Comparison of ENCODE assay signal across 10 cellular contexts in the genomic region with DNA sequence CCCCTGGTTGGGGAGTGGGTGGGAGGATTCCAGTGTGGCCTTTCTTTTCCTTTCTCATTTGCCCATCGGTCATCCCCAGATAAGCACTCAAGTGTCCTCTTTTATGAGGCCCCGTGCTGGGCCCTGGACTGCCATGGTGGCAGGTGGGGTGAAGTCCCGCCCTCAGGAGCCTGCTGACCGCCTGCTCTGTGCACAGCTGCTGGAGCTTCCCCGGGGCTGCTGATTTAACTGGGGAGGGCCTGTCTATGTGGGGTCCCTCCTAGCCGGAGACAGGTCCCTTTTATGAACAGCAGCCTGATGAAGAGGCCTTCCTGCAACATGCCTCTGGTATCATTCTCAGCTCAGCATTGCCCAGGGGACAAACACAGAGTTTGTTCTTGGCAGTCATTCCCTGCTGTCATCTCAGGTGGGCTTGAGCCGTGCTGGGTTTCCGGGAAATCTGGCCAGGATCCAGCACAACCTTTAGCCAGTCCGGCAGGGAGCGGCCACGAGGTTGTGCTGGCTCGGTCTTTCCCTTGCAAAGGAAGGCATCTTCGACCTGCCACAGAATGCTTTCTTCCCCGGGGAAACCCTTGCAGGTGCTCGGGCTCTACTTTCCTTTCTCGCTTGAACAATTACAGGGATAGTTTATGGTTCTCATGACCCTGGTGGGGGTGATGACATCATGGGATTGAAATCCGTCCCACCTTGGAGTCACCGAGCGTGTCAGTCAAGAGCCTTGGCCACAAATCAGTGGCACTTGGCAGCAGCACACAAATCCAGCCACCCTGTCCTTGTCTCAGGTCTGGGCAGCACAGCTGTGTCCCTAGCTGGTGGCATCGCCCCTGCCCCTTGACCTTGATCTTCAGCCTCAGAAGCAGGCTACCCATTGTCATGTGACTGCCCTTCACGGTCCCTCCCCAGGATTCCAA. TPM values are rescaled to one million over a fixed set of nuclear protein-coding genes. Genes with fewer than 3 reads are reported as not detected.
A peak's percentile ranks its signal among the peaks of the same experiment; 100 is the strongest.
DNase-seq lines count a peak whose midpoint lies in the region; ATAC-seq, FAIRE-seq and TF ChIP-seq lines count a peak whose summit lies in the region.
"Had no signal": no experiment of that assay in that cellular context is flagged by ENCODE, and none has a peak within 500 bp of the region (broad histone marks: within the 10 kb centered on the region; RNA-seq: fewer than 3 reads in every experiment).

No MANE protein-coding gene starts in this region.

- peak overlapping the region; percentile 94 for H3K27ac Mint-ChIP-seq in type B pancreatic cell

- no peak for TF ChIP-seq CTCF in type B pancreatic cell (conservative IDR thresholded peaks at IDR 0.05)

- peak; percentile 81 for FAIRE-seq in RCC 7860 (lab: Jason Lieb, UNC)
- FAIRE-seq: A549 had no signal

- H3K4me3 Mint-ChIP-seq in type B pancreatic cell: no peak overlapping the region

- peaks cover 31% of the 10 kb centered on the region for H3K4me1 Mint-ChIP-seq in type B pancreatic cell (ENCODE audit: unreplicated experiment)

- peaks cover 4% of the 10 kb centered on the region for H3K9me3 Mint-ChIP-seq in type B pancreatic cell

- peak; percentile 3 for ATAC-seq in left lobe of liver
- no peak for ATAC-seq in GM18907 (IDR thresholded peaks at IDR 0.05; ENCODE audit: unreplicated experiment)
- ATAC-seq: A549 had no signal

- DNase-seq in SHP77 (lab: John Stamatoyannopoulos, UW): peak; percentile 59 to 63
- no peak for DNase-seq in SHP77 treated with DMSO at 0.1 percent for 48 hours (lab: John Stamatoyannopoulos, UW)
- peak; percentile 63 for DNase-seq in RCC 7860 (ENCODE audit: low spot score)
- peak; percentile 56 for DNase-seq in left lobe of liver (ENCODE audit: low spot score)
- no peak for DNase-seq in type B pancreatic cell (ENCODE audit: extremely low spot score, unreplicated experiment)
- DNase-seq in central memory CD4-positive, alpha-beta T cell: no peak
- no peak for DNase-seq in activated CD4-positive, CD25-positive, alpha-beta regulatory T cell (lab: John Stamatoyannopoulos, UW)
- DNase-seq: T-helper 9 cell had no signal

- no peaks in the 10 kb centered on the region for H3K27me3 Mint-ChIP-seq in type B pancreatic cell

- peaks cover 4% of the 10 kb centered on the region for H3K36me3 Mint-ChIP-seq in type B pancreatic cell

RNA-seq across cellular contexts. Expression of a gene that starts 20.1 kb away (rescaled TPM):
- total RNA-seq in left lobe of liver (3.7 TPM), type B pancreatic cell (ENCODE audit: low replicate concordance) (71.7 and 170 TPM in 2 replicates)

Comparison
In these comparisons a context has a peak if more than half of its experiments do, and no peak if none do; other contexts are left out.
1. DNase-seq: peak in SHP77 (2 of 2), RCC 7860 (single experiment) and left lobe of liver (single experiment); none in SHP77 treated with DMSO at 0.1 percent for 48 hours (single experiment), type B pancreatic cell (single experiment), central memory CD4-positive, alpha-beta T cell (single experiment) and activated CD4-positive, CD25-positive, alpha-beta regulatory T cell (0 of 4).
2. RNA of a gene that starts 20.1 kb away (total RNA-seq): 71.7 to 170 TPM in type B pancreatic cell; 3.7 TPM in left lobe of liver (single experiment); every median in the first group is over 10 times any median in the second.